1 cellular context compared by ENCODE assay signal in the genomic region with DNA sequence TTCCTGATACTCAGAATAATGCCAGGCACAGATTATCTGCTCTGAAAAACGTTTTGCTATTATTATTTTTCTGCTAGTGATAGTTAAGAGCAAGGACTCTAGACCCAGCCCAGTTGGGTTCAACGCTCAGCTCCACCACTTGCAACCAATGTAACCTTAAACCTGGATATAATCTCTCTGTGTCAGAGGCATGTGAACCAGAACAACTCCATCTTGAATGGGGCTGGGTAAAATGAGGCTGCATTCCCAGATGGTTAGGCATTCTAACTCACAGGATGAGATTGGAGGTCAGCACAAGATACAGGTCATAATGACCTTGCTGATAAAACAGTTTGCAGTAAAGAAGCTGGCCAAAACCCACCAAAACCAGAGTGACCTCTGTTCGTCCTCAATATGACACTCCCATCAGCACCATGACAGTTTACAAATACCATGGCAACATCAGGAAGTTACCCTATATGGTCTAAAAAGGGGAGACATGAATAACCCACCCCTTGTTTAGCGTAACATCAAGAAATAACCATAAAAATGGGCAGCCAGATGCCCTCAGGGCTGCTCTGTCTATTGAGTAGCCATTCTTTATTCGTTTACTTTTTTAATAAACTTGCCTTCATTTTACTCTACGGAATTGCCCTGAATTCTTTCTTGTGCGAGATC.
TF ChIP-seq lines count a peak whose summit lies in the region.

No MANE protein-coding gene starts in this region.

TF ChIP-seq in H1, 55 proteins besides CTCF, POLR2A, EP300 and RAD21:
- no peak for TF ChIP-seq CEBPB (IDR thresholded peaks at IDR 0.05; ENCODE audit: low read depth, low read length)
- no peak for TF ChIP-seq SP4 (IDR thresholded peaks at IDR 0.05; ENCODE audit: low read length)
- no peak for TF ChIP-seq SAP30 (IDR thresholded peaks at IDR 0.05; ENCODE audit: insufficient read depth, insufficient replicate concordance, low read length)
- TF ChIP-seq SP2 (IDR thresholded peaks at IDR 0.05; ENCODE audit: low read length): no peak
- no peak for TF ChIP-seq PHF8 (conservative IDR thresholded peaks at IDR 0.05; ENCODE audit: low read depth, low read length)
- no peak for TF ChIP-seq BCL11A (IDR thresholded peaks at IDR 0.05; ENCODE audit: low read depth in 2 of 2, low read length in 2 of 2)
- no peak for TF ChIP-seq TCF12 (IDR thresholded peaks at IDR 0.05; ENCODE audit: low read depth, low read length)
- no peak for TF ChIP-seq SIRT6 (IDR thresholded peaks at IDR 0.05; ENCODE audit: low read length)
TF ChIP-seq in H1: peak in this region for 0.
